ENCODE assay signal across 8 cellular contexts in the genomic region with DNA sequence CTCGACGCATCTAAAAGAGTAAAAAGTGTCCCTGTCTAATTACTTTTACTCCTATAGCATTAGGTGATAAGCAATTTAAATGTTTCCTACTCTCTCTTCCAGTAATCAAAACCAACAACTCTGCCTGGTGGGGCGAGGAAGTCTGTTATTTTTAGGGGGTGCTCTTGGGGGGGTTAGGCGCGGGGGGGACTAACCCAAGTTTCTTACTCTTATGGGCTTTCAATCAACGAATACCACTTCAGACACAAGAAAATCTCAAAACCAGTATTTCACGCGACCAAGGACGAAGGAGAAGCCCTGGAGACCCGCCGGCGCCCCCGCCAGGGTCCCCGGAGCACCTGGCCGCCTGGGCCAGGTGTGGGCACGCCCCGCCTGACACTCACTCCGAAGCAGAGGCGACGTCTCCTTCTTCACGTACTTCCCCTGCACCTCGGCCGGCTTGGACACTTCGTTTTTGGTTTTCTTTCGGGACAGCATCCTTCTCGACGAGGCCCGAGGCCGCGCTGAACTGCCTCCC. TPM values are rescaled to one million over a fixed set of nuclear protein-coding genes. Genes with fewer than 3 reads are reported as not detected.
DNase-seq lines count a peak whose midpoint lies in the region; ATAC-seq and TF ChIP-seq lines count a peak whose summit lies in the region.

No MANE protein-coding gene starts in this region.

- H2BK120ac ChIP-seq in mesenchymal stem cell (ENCODE audit: low read depth, low read length) = peak overlapping the region; percentile 82

- no peak overlapping the region for H4K91ac ChIP-seq in mesenchymal stem cell (ENCODE audit: low read length)

- H3K27me3 ChIP-seq in A673 (replicated peaks; ENCODE audit: insufficient read depth, low read depth, low read length, poor library complexity) (no peaks in the 10 kb centered on the region), mesenchymal stem cell (ENCODE audit: control insufficient read depth in 1 of 2, insufficient read depth in 1 of 2, low read length in 2 of 2) (no peaks in the 10 kb centered on the region)

- peak overlapping the region; percentile 94 for H2BK15ac ChIP-seq in mesenchymal stem cell (ENCODE audit: low read depth, poor library complexity, severe bottlenecking)

- peak; percentile 47 for ATAC-seq in HG02885 (IDR thresholded peaks at IDR 0.05; ENCODE audit: poor library complexity, unreplicated experiment)

- peak overlapping the region; percentile 89 to 92 for H3K4ac ChIP-seq in mesenchymal stem cell (ENCODE audit: low read depth in 1 of 2, low read length in 2 of 2)

- H3K36me3 ChIP-seq in A673 (ENCODE audit: insufficient read depth, low read length, poor library complexity, severe bottlenecking) (peaks cover 2% of the 10 kb centered on the region), mesenchymal stem cell (ENCODE audit: control insufficient read depth in 1 of 2, insufficient read depth in 2 of 2, low read depth in 1 of 2, low read length in 2 of 2) (peaks cover 0 to 16% of the 10 kb centered on the region in 2 experiments), urinary bladder (ENCODE audit: insufficient read depth) (no peaks in the 10 kb centered on the region)

- H4K8ac ChIP-seq in mesenchymal stem cell (ENCODE audit: low read length) = peak overlapping the region; percentile 87

- peak overlapping the region; percentile 76 for H3K4me2 ChIP-seq in mesenchymal stem cell (ENCODE audit: low read length, poor library complexity, severe bottlenecking)

- in situ Hi-C loops in GM13977 (cut with MboI; ENCODE audit: low pct_unique_long_range_greater_than_20kb, low sequenced_read_pairs, unreplicated experiment) = no loop called here

- peak overlapping the region in 1 of 2 experiments; percentile 18 for H3K14ac ChIP-seq in mesenchymal stem cell (ENCODE audit: low read length in 2 of 2)

- no TSS peak for BruUV-seq in A673 (replicated peaks; lab: Mats Ljungman, UMichigan)

- H3K4me1 ChIP-seq in A673 (ENCODE audit: insufficient read depth, low read length, poor library complexity, severe bottlenecking) = peaks cover 25% of the 10 kb centered on the region
- H3K4me1 ChIP-seq in mesenchymal stem cell (ENCODE audit: control insufficient read depth, insufficient read depth, low read depth, low read length) = peaks cover 6% of the 10 kb centered on the region
- H3K4me1 ChIP-seq in urinary bladder (ENCODE audit: insufficient read depth) = peaks cover 2% of the 10 kb centered on the region

- H3K18ac ChIP-seq in mesenchymal stem cell (ENCODE audit: low read depth in 1 of 2, low read length in 2 of 2) = peak overlapping the region; percentile 66 to 98

- H3K4me3 ChIP-seq in A673 (ENCODE audit: low read depth, low read length, poor library complexity, severe bottlenecking) = peak overlapping the region; percentile 90
- peak overlapping the region; percentile 73 to 79 for H3K4me3 ChIP-seq in cardiac fibroblast (replicated peaks in 1 of 2; ENCODE audit: low read depth in 2 of 2, low read length in 2 of 2)
- peak overlapping the region; percentile 80 to 85 for H3K4me3 ChIP-seq in mesenchymal stem cell (ENCODE audit: insufficient read depth in 1 of 2, low read depth in 1 of 2, low read length in 2 of 2)
- H3K4me3 ChIP-seq in urinary bladder (ENCODE audit: low read depth, low read length) = peak overlapping the region; percentile 79

- 1% methylated on average over 20 of the region's 30 CpGs for WGBS in mesenchymal stem cell
- under 1% methylated on average over 30 of the region's 30 CpGs for WGBS in urinary bladder

- CTCF ChIA-PET in A673 (lab: Charles Lee) = no interaction called here

- no peaks in the 10 kb centered on the region for H3K9me3 ChIP-seq in A673 (ENCODE audit: low read depth, low read length, poor library complexity, severe bottlenecking)
- no peaks in the 10 kb centered on the region for H3K9me3 ChIP-seq in mesenchymal stem cell (ENCODE audit: control insufficient read depth, low read length)

- no peak overlapping the region for H2BK5ac ChIP-seq in mesenchymal stem cell (ENCODE audit: low read depth, low read length, poor library complexity, severe bottlenecking)

- H2BK12ac ChIP-seq in mesenchymal stem cell (ENCODE audit: low read length in 2 of 2) = no peak overlapping the region

- H2AFZ ChIP-seq in mesenchymal stem cell (ENCODE audit: low read depth, low read length) = peak overlapping the region; percentile 91

- DNase-seq in A673 (ENCODE audit: low spot score) = no peak
- DNase-seq in GM13977 (ENCODE audit: low spot score) = no peak
- DNase-seq in OCI-M1 (lab: John Stamatoyannopoulos, UW) = peak; percentile 46
- no peak for DNase-seq in cardiac fibroblast (ENCODE audit: low read depth in 2 of 2)
- no peak for DNase-seq in mesenchymal stem cell
- DNase-seq in islet precursor cell = no peak

- peak overlapping the region; percentile 96 for H3K9ac ChIP-seq in mesenchymal stem cell (ENCODE audit: low read length)

- no peak for TF ChIP-seq CTCF in A673 (conservative IDR thresholded peaks at IDR 0.05; ENCODE audit: low read depth, low read length)
- peak; percentile 22 for TF ChIP-seq CTCF in GM13977 (IDR thresholded peaks at IDR 0.05; ENCODE audit: extremely low read depth, insufficient read depth, missing control alignments)
- no peak for TF ChIP-seq CTCF in cardiac fibroblast (IDR thresholded peaks at IDR 0.05; ENCODE audit: low read depth, low read length)

- H3K79me1 ChIP-seq in mesenchymal stem cell (replicated peaks; ENCODE audit: low read length, poor library complexity, severe bottlenecking) = no peaks in the 10 kb centered on the region

- intact Hi-C loops in A673 (cut with micrococcal nuclease; ENCODE audit: unreplicated experiment) = no loop called here

- peak overlapping the region; percentile 96 for H3K27ac ChIP-seq in A673 (ENCODE audit: low read depth, low read length, poor library complexity, severe bottlenecking)
- H3K27ac ChIP-seq in mesenchymal stem cell (ENCODE audit: low read length, poor library complexity, severe bottlenecking) = peak overlapping the region; percentile 19
- H3K27ac ChIP-seq in urinary bladder (ENCODE audit: low read depth) = peak overlapping the region; percentile 92

- H2AK5ac ChIP-seq in mesenchymal stem cell (ENCODE audit: low read length, severe bottlenecking) = no peak overlapping the region

- H3K23ac ChIP-seq in mesenchymal stem cell (ENCODE audit: low read length in 2 of 2) = peak overlapping the region in 1 of 2 experiments; percentile 96

- POLR2A ChIA-PET in A673 (lab: Charles Lee; ENCODE audit: low non-redundant PET) = no interaction called here

RNA-seq across cellular contexts. Expression of a gene that starts 0.6 kb away (rescaled TPM):
- total RNA-seq in A673 (2021) (35.2 and 36.5 TPM in 2 replicates), urinary bladder (31.8 TPM)
- 22.8 TPM for polyA plus RNA-seq in mesenchymal stem cell (2013, experiment 1 of 2)
- 23.0 TPM for polyA plus RNA-seq in mesenchymal stem cell (2013, experiment 2 of 2)
- 25.5 TPM for polyA plus RNA-seq in urinary bladder

Comparison
In these comparisons a context has a peak if more than half of its experiments do, and no peak if none do; other contexts are left out.
1. H3K27ac ChIP-seq: peak in every context shown above with its lines; median percentile 96 in A673; 92 in urinary bladder; 19 in mesenchymal stem cell.